In genomic region chr4:5019796-5020195, GRCh38 we compare ENCODE assay signal across 33 cellular contexts. TPM values are rescaled to one million over a fixed set of nuclear protein-coding genes. Genes with fewer than 3 reads are reported as not detected.
DNase-seq lines count a peak whose midpoint lies in the region; ATAC-seq and TF ChIP-seq lines count a peak whose summit lies in the region.
"Had no signal": no experiment of that assay in that cellular context is flagged by ENCODE, and none has a peak within 500 bp of the region (broad histone marks: within the 10 kb centered on the region; RNA-seq: fewer than 3 reads in every experiment).

No MANE protein-coding gene starts in this region.

- H3K27ac ChIP-seq in GM23338 (ENCODE audit: low read depth): no peak overlapping the region
- H3K27ac ChIP-seq: breast epithelium, epithelial cell of prostate, Peyer's patch, prostate gland, suprapubic skin had no signal

- H3F3A ChIP-seq in GM23338 (replicated peaks; ENCODE audit: low read depth): no peaks in the 10 kb centered on the region

- no peaks in the 10 kb centered on the region; the same call in 2 of the 3 replicates for H3K36me3 Mint-ChIP-seq in GM23338 (ENCODE audit: low read depth)
- no peaks in the 10 kb centered on the region for H3K36me3 Mint-ChIP-seq in WTC11
- H3K36me3 Mint-ChIP-seq in T-cell: no peaks in the 10 kb centered on the region
- no peaks in the 10 kb centered on the region for H3K36me3 Mint-ChIP-seq in type B pancreatic cell
- H3K36me3 Mint-ChIP-seq: activated naive CD8-positive, alpha-beta T cell had no signal

- no peaks in the 10 kb centered on the region for H3K9me3 ChIP-seq in skeletal muscle satellite cell (replicated peaks; ENCODE audit: low read length)
- H3K9me3 ChIP-seq: prostate gland, suprapubic skin had no signal

- ATAC-seq in GM23338: peak; percentile 56
- peak; percentile 50 for ATAC-seq in WTC11
- ATAC-seq in T-cell (replicated peaks in 1 of 4): no peak
- ATAC-seq: left lobe of liver had no signal

- H3K4me3 ChIP-seq in GM23338 (peak overlapping the region; percentile 56), skeletal muscle satellite cell (ENCODE audit: low read length) (no peak overlapping the region)

- H3K4me3 Mint-ChIP-seq in GM23338: peak overlapping the region; percentile 66; the same call in 2 of the 3 replicates
- peak overlapping the region; percentile 65 for H3K4me3 Mint-ChIP-seq in WTC11
- no peak overlapping the region for H3K4me3 Mint-ChIP-seq in T-cell
- no peak overlapping the region for H3K4me3 Mint-ChIP-seq in type B pancreatic cell
- H3K4me3 Mint-ChIP-seq: activated naive CD8-positive, alpha-beta T cell had no signal

- H3K36me3 ChIP-seq in GM23338 (ENCODE audit: insufficient read depth) (no peaks in the 10 kb centered on the region), skeletal muscle satellite cell (ENCODE audit: insufficient read depth, low read length) (no peaks in the 10 kb centered on the region)
- H3K36me3 ChIP-seq: breast epithelium, Peyer's patch, prostate gland, suprapubic skin had no signal

- H3K4me1 Mint-ChIP-seq in GM23338: peaks cover 8% of the 10 kb centered on the region
- H3K4me1 Mint-ChIP-seq in WTC11: peaks cover 11% of the 10 kb centered on the region
- peaks cover 0 to 2% (median 0%) of the 10 kb centered on the region in 3 donors for H3K4me1 Mint-ChIP-seq in T-cell
- peaks cover 4% of the 10 kb centered on the region for H3K4me1 Mint-ChIP-seq in type B pancreatic cell (ENCODE audit: unreplicated experiment)

- no peaks in the 10 kb centered on the region for H4K20me1 ChIP-seq in GM23338 (replicated peaks; ENCODE audit: insufficient read depth)

- H2AFZ ChIP-seq in GM23338: peak overlapping the region; percentile 96; the same call in 1 of the 2 replicates

- H3K27ac Mint-ChIP-seq in GM23338: no peak overlapping the region
- no peak overlapping the region for H3K27ac Mint-ChIP-seq in WTC11
- H3K27ac Mint-ChIP-seq in T-cell: no peak overlapping the region
- H3K27ac Mint-ChIP-seq in type B pancreatic cell: no peak overlapping the region
- H3K27ac Mint-ChIP-seq: activated naive CD8-positive, alpha-beta T cell had no signal

- H3K27me3 ChIP-seq in GM23338 (ENCODE audit: insufficient read depth) (no peaks in the 10 kb centered on the region), skeletal muscle satellite cell (ENCODE audit: control insufficient read depth, insufficient read depth, low read length) (peaks cover 6% of the 10 kb centered on the region)
- H3K27me3 ChIP-seq: Peyer's patch had no signal

- POLR2A ChIA-PET in WTC11 (lab: Charles Lee): no interaction called here
- POLR2A ChIA-PET in T-cell (lab: Charles Lee): no interaction called here

- CTCF ChIA-PET in WTC11 (lab: Charles Lee): no interaction called here
- CTCF ChIA-PET in T-cell (lab: Charles Lee): no interaction called here

- H3K4me2 ChIP-seq in GM23338 (peak overlapping the region; percentile 77), skeletal muscle satellite cell (ENCODE audit: low read length) (peak overlapping the region; percentile 74)

- no peaks in the 10 kb centered on the region; the same call in 2 of the 3 replicates for H3K9me3 Mint-ChIP-seq in GM23338
- peaks cover 13% of the 10 kb centered on the region for H3K9me3 Mint-ChIP-seq in WTC11
- H3K9me3 Mint-ChIP-seq in T-cell: peaks cover 0 to 6% (median 0%) of the 10 kb centered on the region in 3 donors
- peaks cover 3% of the 10 kb centered on the region for H3K9me3 Mint-ChIP-seq in type B pancreatic cell

- DNase-seq in GM23338 (ENCODE audit: low spot score) (peak; percentile 39), WTC11 (ENCODE audit: low spot score) (peak; percentile 25), islet precursor cell (peak; percentile 51), T-cell (no peak), type B pancreatic cell (ENCODE audit: extremely low spot score, unreplicated experiment) (no peak)
- no peak for DNase-seq in stimulated activated CD4-positive, alpha-beta T cell treated with anti-CD3 and anti-CD28 coated beads, Interleukin-12 subunit alpha, Interleukin-12 subunit beta, amount 100 ng/mL, for 4 hours
- DNase-seq: ACHN; activated CD4-positive, alpha-beta T cell treated with anti-CD3 and anti-CD28 coated beads, Interleukin-2, amount 50 U/mL, for 1 hour; activated effector memory CD4-positive, alpha-beta T cell treated with Interleukin-2 at 50 U/mL for 16 hours; activated T-cell treated with anti-CD3 and anti-CD28 coated beads, Interleukin-2, amount 50 U/mL, for 1 hour; COR-L47; DMS53; effector CD8-positive, alpha-beta T cell; MV-4-11; NCI-H146; NCI-H345; NCI-H774; nucleus accumbens; Peyer's patch; SHP77 treated with DMSO at 0.1 percent for 48 hours; stimulated activated naive CD4-positive, alpha-beta T cell; SW 1271; T-helper 9 cell had no signal

- no peak overlapping the region for H3K9ac ChIP-seq in skeletal muscle satellite cell (ENCODE audit: low read depth, low read length)

- H3K9me2 ChIP-seq in GM23338 (ENCODE audit: insufficient read depth): no peaks in the 10 kb centered on the region

- H3K27me3 Mint-ChIP-seq in GM23338 (ENCODE audit: insufficient read depth, low read depth, poor library complexity): peaks cover 8% of the 10 kb centered on the region
- peaks cover 9% of the 10 kb centered on the region for H3K27me3 Mint-ChIP-seq in WTC11 (ENCODE audit: low read depth)
- H3K27me3 Mint-ChIP-seq in T-cell: peaks cover 19 to 27% of the 10 kb centered on the region in 2 donors
- peaks cover 57% of the 10 kb centered on the region for H3K27me3 Mint-ChIP-seq in type B pancreatic cell

- H3K79me2 ChIP-seq in GM23338 (replicated peaks; ENCODE audit: insufficient read depth): no peaks in the 10 kb centered on the region

- TF ChIP-seq CTCF in GM23338 (conservative IDR thresholded peaks at IDR 0.05; ENCODE audit: low read depth in 2 of 2): no peak
- TF ChIP-seq CTCF in WTC11 (IDR thresholded peaks at IDR 0.05): no peak
- no peak for TF ChIP-seq CTCF in type B pancreatic cell (conservative IDR thresholded peaks at IDR 0.05)

- H3K4me1 ChIP-seq in GM23338 (ENCODE audit: insufficient read depth) (peaks cover 11% of the 10 kb centered on the region; the same call in 1 of the 2 replicates), skeletal muscle satellite cell (ENCODE audit: control insufficient read depth, insufficient read depth, low read length) (peaks cover 7% of the 10 kb centered on the region)
- H3K4me1 ChIP-seq: breast epithelium, Peyer's patch, prostate gland had no signal

TF ChIP-seq in GM23338, 12 proteins besides CTCF, POLR2A, EP300 and RAD21 (continues in another document):
- TF ChIP-seq JUNB (IDR thresholded peaks at IDR 0.05; ENCODE audit: unreplicated experiment) (no peak), NANOG (IDR thresholded peaks at IDR 0.05; ENCODE audit: borderline replicate concordance) (no peak)

TF ChIP-seq in WTC11, 78 proteins besides CTCF, POLR2A, EP300 and RAD21 (continues in another document):
- TF ChIP-seq ZNF396 (CRISPR knock-in tag; IDR thresholded peaks at IDR 0.05; ENCODE audit: borderline replicate concordance) (no peak), ZNF121 (CRISPR knock-in tag; IDR thresholded peaks at IDR 0.05) (no peak), ZNF671 (CRISPR knock-in tag; IDR thresholded peaks at IDR 0.05) (no peak), ZNF219 (CRISPR knock-in tag; IDR thresholded peaks at IDR 0.05; ENCODE audit: borderline replicate concordance) (no peak), GRHL2 (CRISPR knock-in tag; IDR thresholded peaks at IDR 0.05; ENCODE audit: insufficient replicate concordance, severe bottlenecking) (no peak), OVOL2 (CRISPR knock-in tag; IDR thresholded peaks at IDR 0.05; ENCODE audit: borderline replicate concordance) (no peak), NFATC4 (CRISPR knock-in tag; IDR thresholded peaks at IDR 0.05) (no peak)
- TF ChIP-seq, protein P1, sequence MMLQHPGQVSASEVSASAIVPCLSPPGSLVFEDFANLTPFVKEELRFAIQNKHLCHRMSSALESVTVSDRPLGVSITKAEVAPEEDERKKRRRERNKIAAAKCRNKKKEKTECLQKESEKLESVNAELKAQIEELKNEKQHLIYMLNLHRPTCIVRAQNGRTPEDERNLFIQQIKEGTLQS (CRISPR knock-in tag; conservative IDR thresholded peaks at IDR 0.05): no peak
- TF ChIP-seq, protein P2, sequence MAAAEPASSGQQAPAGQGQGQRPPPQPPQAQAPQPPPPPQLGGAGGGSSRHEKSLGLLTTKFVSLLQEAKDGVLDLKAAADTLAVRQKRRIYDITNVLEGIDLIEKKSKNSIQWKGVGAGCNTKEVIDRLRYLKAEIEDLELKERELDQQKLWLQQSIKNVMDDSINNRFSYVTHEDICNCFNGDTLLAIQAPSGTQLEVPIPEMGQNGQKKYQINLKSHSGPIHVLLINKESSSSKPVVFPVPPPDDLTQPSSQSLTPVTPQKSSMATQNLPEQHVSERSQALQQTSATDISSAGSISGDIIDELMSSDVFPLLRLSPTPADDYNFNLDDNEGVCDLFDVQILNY (CRISPR knock-in tag; IDR thresholded peaks at IDR 0.05): no peak

RNA-seq across cellular contexts. Expression of gene CYTL1, which starts 0.5 kb away (rescaled TPM):
- total RNA-seq in GM23338 (2014; rRNA removed; shearing (Covaris generic)): 8.3 and 12.6 TPM in 2 replicates
- 17.6 TPM in 2 replicates for polyA plus RNA-seq in GM23338 (2016; fragmentation: Nextera tagmentation; extraction: Ambion mirVana)
- 3.2 to 7.9 TPM (median 7.1 TPM) in 3 replicates for total RNA-seq in WTC11 (2021)
- total RNA-seq in skeletal muscle satellite cell (2012; rRNA removed): 0.22 TPM in 1 of 2 replicates, not detected in the other
- total RNA-seq in T-cell: 1 to 10 TPM in 1 of 5 donors, under 1 TPM in 2, not detected in 2; 0.38 to 1.6 (median 0.59) TPM
- total RNA-seq in type B pancreatic cell (ENCODE audit: low replicate concordance): 0.52 and 6.9 TPM in 2 replicates
- total RNA-seq: G401, left lobe of liver, myocyte had no signal
- polyA plus RNA-seq: BJ had no signal

RNA-seq across cellular contexts. Expression of gene STK32B, which starts 31.5 kb away (rescaled TPM):
- total RNA-seq in GM23338 (2014; rRNA removed; shearing (Covaris generic)): 1.5 and 2.3 TPM in 2 replicates
- 0.42 and 0.71 TPM in 2 replicates for polyA plus RNA-seq in GM23338 (2016; fragmentation: Nextera tagmentation; extraction: Ambion mirVana)
- total RNA-seq in WTC11 (2021) (1.2 to 1.9 TPM (median 1.6 TPM) in 3 replicates), T-cell (under 1 TPM in 3 of 5 donors, not detected in 2; 0.12 to 0.20 (median 0.15) TPM), type B pancreatic cell (ENCODE audit: low replicate concordance) (0.98 and 3.0 TPM in 2 replicates)
- 1.3 and 1.7 TPM in 2 replicates for total RNA-seq in skeletal muscle satellite cell (2012; rRNA removed)

Comparison
In these comparisons a context has a peak if more than half of its experiments do, and no peak if none do; other contexts are left out.
1. ATAC-seq: peak in GM23338 (single experiment) and WTC11 (single experiment); none in T-cell (0 of 4).
2. DNase-seq: peak in GM23338 (single experiment), WTC11 (single experiment) and islet precursor cell (single experiment); none in T-cell (0 of 34), type B pancreatic cell (single experiment) and stimulated activated CD4-positive, alpha-beta T cell treated with anti-CD3 and anti-CD28 coated beads, Interleukin-12 subunit alpha, Interleukin-12 subunit beta, amount 100 ng/mL, for 4 hours (single experiment).
3. H3K4me3 Mint-ChIP-seq: peak in GM23338 (single experiment) and WTC11 (single experiment); none in T-cell (0 of 3) and type B pancreatic cell (single experiment).